Comparison of ENCODE assay signal across 18 cellular contexts in the genomic region with DNA sequence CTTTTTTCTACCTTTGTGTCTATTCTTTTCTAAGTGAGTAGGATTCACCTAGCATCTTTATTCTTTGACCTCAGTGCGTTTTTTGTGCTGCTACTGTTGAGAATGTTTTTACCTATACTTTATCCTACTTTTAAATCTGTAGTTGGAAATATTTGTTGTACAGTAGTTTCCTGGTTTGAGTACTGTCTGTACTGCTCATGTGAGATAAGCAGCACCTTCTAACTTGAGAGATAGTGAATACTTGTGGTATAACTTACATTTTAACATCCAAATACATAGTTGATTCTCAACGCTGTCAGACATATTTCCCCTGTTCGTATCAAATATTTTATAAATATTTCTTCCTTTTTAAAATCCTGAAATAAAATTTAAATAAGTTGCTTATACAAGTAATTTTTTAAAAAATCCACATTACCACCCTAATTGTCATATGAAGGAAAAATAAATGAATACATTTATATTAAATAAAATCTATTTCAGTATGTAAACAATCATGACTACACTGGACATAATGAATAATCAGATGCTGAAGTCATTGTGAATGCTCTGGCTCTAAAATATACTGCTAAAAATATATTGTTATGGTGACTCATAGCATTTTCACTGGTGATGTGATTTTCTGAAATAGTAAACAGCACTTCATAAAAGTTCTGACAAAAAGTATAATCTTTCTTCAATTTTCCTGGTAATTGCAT. TPM values are rescaled to one million over a fixed set of nuclear protein-coding genes. Genes with fewer than 3 reads are reported as not detected.
DNase-seq lines count a peak whose midpoint lies in the region; ATAC-seq and TF ChIP-seq lines count a peak whose summit lies in the region.
"Had no signal": no experiment of that assay in that cellular context is flagged by ENCODE, and none has a peak within 500 bp of the region (broad histone marks: within the 10 kb centered on the region; RNA-seq: fewer than 3 reads in every experiment).

No MANE protein-coding gene starts in this region.

- H3F3A ChIP-seq in neural progenitor cell (ENCODE audit: low read depth), result no peaks in the 10 kb centered on the region

- H3K79me2 ChIP-seq in neural progenitor cell (ENCODE audit: low read depth), result peaks cover 46% of the 10 kb centered on the region

- H2AFZ ChIP-seq in neural progenitor cell (replicated peaks), result no peak overlapping the region

- H3K4me3 ChIP-seq in psoas muscle (no peak overlapping the region), neural progenitor cell (no peak overlapping the region)
- H3K4me3 ChIP-seq: left lung had no signal

- H3K4me2 ChIP-seq in neural progenitor cell, result no peak overlapping the region

- WGBS in psoas muscle, 3 donors, result 64 to 88% (median 73%) methylated on average over 3 of the region's 3 CpGs

- peaks cover 3% of the 10 kb centered on the region for H4K20me1 ChIP-seq in neural progenitor cell (ENCODE audit: low read depth)

- H3K36me3 ChIP-seq in psoas muscle (ENCODE audit: insufficient read depth in 1 of 2, low read depth in 1 of 2) (no peaks in the 10 kb centered on the region), neural progenitor cell (no peaks in the 10 kb centered on the region)
- H3K36me3 ChIP-seq: left lung had no signal

- no peaks in the 10 kb centered on the region for H3K36me3 Mint-ChIP-seq in T-helper 17 cell (ENCODE audit: low read depth)
- H3K36me3 Mint-ChIP-seq in neural progenitor cell, result peaks cover 2% of the 10 kb centered on the region

- H3K27me3 ChIP-seq in psoas muscle (ENCODE audit: insufficient read depth in 3 of 3, low read length in 2 of 3) (no peaks in the 10 kb centered on the region), neural progenitor cell (no peaks in the 10 kb centered on the region)
- H3K27me3 ChIP-seq: left lung had no signal

- no peaks in the 10 kb centered on the region for H3K9me3 Mint-ChIP-seq in neural progenitor cell

- H3K4me3 Mint-ChIP-seq in T-helper 17 cell, result peak overlapping the region; percentile 39
- H3K4me3 Mint-ChIP-seq in neural progenitor cell, result no peak overlapping the region

- TF ChIP-seq CTCF in psoas muscle (IDR thresholded peaks at IDR 0.05) (no peak), neural progenitor cell (IDR thresholded peaks at IDR 0.05) (no peak)

- peak; percentile 65 for DNase-seq in HCEC 1CT
- DNase-seq in T-helper 17 cell, result no peak
- DNase-seq in erythroblast (lab: John Stamatoyannopoulos, UW), result peak; percentile 48 to 66
- no peak for DNase-seq in psoas muscle
- no peak for DNase-seq in neural progenitor cell (ENCODE audit: low spot score)
- DNase-seq in activated naive CD4-positive, alpha-beta T cell treated with anti-CD3 and anti-CD28 coated beads, Interleukin-2, amount 50 U/mL, for 16 hours, result no peak
- DNase-seq in activated CD4-positive, alpha-beta T cell treated with anti-CD3 and anti-CD28 coated beads, Interleukin-2, amount 50 U/mL, for 1 hour, result no peak
- DNase-seq: activated CD4-positive, CD25-positive, alpha-beta regulatory T cell treated with anti-CD3 and anti-CD28 coated beads, Interleukin-2, amount 50 U/mL, for 72 hours; activated gamma-delta T cell treated with Interleukin-2 at 50 U/mL for 16 hours; AML-193; Caco-2; left lung; MM.1S; NCI-H187 treated with DMSO at 0.1 percent for 48 hours; NCI-H446; SHP77; stimulated activated CD4-positive, alpha-beta T cell treated with anti-CD3 and anti-CD28 coated beads, Interleukin-2, amount 100 ng/mL, for 48 hours had no signal

- intact Hi-C loops in psoas muscle (cut with DNase I), result no loop called here

- H3K9me3 ChIP-seq in T-helper 17 cell (ENCODE audit: control insufficient read depth, low read length, poor library complexity, severe bottlenecking) (no peaks in the 10 kb centered on the region), psoas muscle (no peaks in the 10 kb centered on the region), neural progenitor cell (ENCODE audit: low read depth) (no peaks in the 10 kb centered on the region)
- H3K9me3 ChIP-seq: Caco-2, left lung had no signal

- peak overlapping the region; percentile 74 for H3K27ac ChIP-seq in psoas muscle
- H3K27ac ChIP-seq in neural progenitor cell, result no peak overlapping the region
- H3K27ac ChIP-seq: left lung had no signal

- H3K27me3 Mint-ChIP-seq in T-helper 17 cell (no peaks in the 10 kb centered on the region), neural progenitor cell (ENCODE audit: insufficient read depth, low read depth) (no peaks in the 10 kb centered on the region)

- no peak overlapping the region for H3K27ac Mint-ChIP-seq in T-helper 17 cell
- no peak overlapping the region for H3K27ac Mint-ChIP-seq in neural progenitor cell

- H3K9ac ChIP-seq in neural progenitor cell, result no peak overlapping the region

- H3K4me1 ChIP-seq in psoas muscle (peaks cover 61% of the 10 kb centered on the region), neural progenitor cell (no peaks in the 10 kb centered on the region)

- TF ChIP-seq POLR2A in erythroblast (IDR thresholded peaks at IDR 0.05; ENCODE audit: low read length), result no peak

- H3K4me1 Mint-ChIP-seq in T-helper 17 cell, result peaks cover 39% of the 10 kb centered on the region
- H3K4me1 Mint-ChIP-seq in neural progenitor cell, result peaks cover 5% of the 10 kb centered on the region

- ATAC-seq in T-helper 17 cell, result no peak
- peak; percentile 64 to 94 (median 85) for ATAC-seq in psoas muscle
- ATAC-seq in HG03457 (IDR thresholded peaks at IDR 0.05; ENCODE audit: unreplicated experiment), result no peak
- ATAC-seq: left lung had no signal

RNA-seq across cellular contexts. Expression of a gene that starts 17.4 kb away (rescaled TPM):
- total RNA-seq in T-helper 17 cell, result 100 to 1,000 TPM; 121 to 145 TPM
- total RNA-seq in psoas muscle, result 10 to 100 TPM; 18.8 to 23.9 (median 20.8) TPM
- polyA plus RNA-seq in psoas muscle, result 10 to 100 TPM in 1 of 3 donors, 1 to 10 TPM in 2; 4.0 to 17.6 (median 6.4) TPM
- 39.0 and 59.0 TPM in 2 replicates for total RNA-seq in neural progenitor cell (ENCODE audit: low replicate concordance)

Comparison
In these comparisons a context has a peak if more than half of its experiments do, and no peak if none do; other contexts are left out.
1. DNase-seq: peak in HCEC 1CT (single experiment) and erythroblast (2 of 2); none in T-helper 17 cell (0 of 3), psoas muscle (0 of 2), neural progenitor cell (single experiment), activated naive CD4-positive, alpha-beta T cell treated with anti-CD3 and anti-CD28 coated beads, Interleukin-2, amount 50 U/mL, for 16 hours (single experiment) and activated CD4-positive, alpha-beta T cell treated with anti-CD3 and anti-CD28 coated beads, Interleukin-2, amount 50 U/mL, for 1 hour (single experiment).
2. ATAC-seq: peak in psoas muscle (4 of 4); none in T-helper 17 cell (single experiment) and HG03457 (single experiment).